In genomic region chr6:11538049-11538798, GRCh38 we compare ENCODE assay signal across 2 cellular contexts.
TF ChIP-seq lines count a peak whose summit lies in the region.

No MANE protein-coding gene starts in this region.

TF ChIP-seq in GM23338, 12 proteins besides CTCF, POLR2A, EP300 and RAD21:
- TF ChIP-seq EZH2 (IDR thresholded peaks at IDR 0.05; ENCODE audit: low read depth, unreplicated experiment) (no peak), POLR2AphosphoS5 (IDR thresholded peaks at IDR 0.05; ENCODE audit: low read depth) (no peak), ZNF114 (CRISPR knock-in tag; IDR thresholded peaks at IDR 0.05) (no peak), NANOG (IDR thresholded peaks at IDR 0.05; ENCODE audit: borderline replicate concordance) (no peak), EZH2phosphoT487 (IDR thresholded peaks at IDR 0.05; ENCODE audit: unreplicated experiment) (no peak), ETS1 (IDR thresholded peaks at IDR 0.05) (no peak), REST (IDR thresholded peaks at IDR 0.05; ENCODE audit: unreplicated experiment) (no peak), STAT1 (IDR thresholded peaks at IDR 0.05; ENCODE audit: unreplicated experiment) (no peak), ZNF462 (CRISPR knock-in tag; IDR thresholded peaks at IDR 0.05) (no peak), ZNF331 (CRISPR knock-in tag; IDR thresholded peaks at IDR 0.05; ENCODE audit: low read depth) (no peak)

TF ChIP-seq in H1, 55 proteins besides CTCF, POLR2A, EP300 and RAD21:
- peak; percentile 42 for TF ChIP-seq ASH2L (IDR thresholded peaks at IDR 0.05; ENCODE audit: low read length)
- TF ChIP-seq JUN (IDR thresholded peaks at IDR 0.05; ENCODE audit: low read depth, low read length): no peak
- TF ChIP-seq KDM4A (IDR thresholded peaks at IDR 0.05; ENCODE audit: low read depth, low read length, severe bottlenecking): peak; percentile 78
- TF ChIP-seq PHF8 (conservative IDR thresholded peaks at IDR 0.05; ENCODE audit: low read depth, low read length): no peak; the same call in 1 of the 2 replicates
- no peak for TF ChIP-seq TAF1 (IDR thresholded peaks at IDR 0.05; ENCODE audit: low read depth, low read length)
- TF ChIP-seq CHD7 (IDR thresholded peaks at IDR 0.05; ENCODE audit: insufficient replicate concordance, low read length): no peak
- TF ChIP-seq USF2 (IDR thresholded peaks at IDR 0.05; ENCODE audit: low read length): no peak
- TF ChIP-seq SP1 (IDR thresholded peaks at IDR 0.05; ENCODE audit: low read depth, low read length): no peak
- TF ChIP-seq BACH1 (IDR thresholded peaks at IDR 0.05; ENCODE audit: low read length): no peak
- TF ChIP-seq SIX5 (IDR thresholded peaks at IDR 0.05; ENCODE audit: low read depth, low read length): no peak
- TF ChIP-seq CREB1 (IDR thresholded peaks at IDR 0.05): no peak
- TF ChIP-seq TAF7 (optimal IDR thresholded peaks at IDR 0.05; ENCODE audit: borderline replicate concordance, low read depth, low read length): no peak
- no peak for TF ChIP-seq ATF3 (IDR thresholded peaks at IDR 0.05; ENCODE audit: insufficient read depth, low read depth, low read length)
- TF ChIP-seq RBBP5 (IDR thresholded peaks at IDR 0.05; ENCODE audit: borderline replicate concordance, low read depth, low read length): 0 out of 2 replicates have a peak, but pooled peaks have one; percentile 31
- no peak for TF ChIP-seq HDAC6 (IDR thresholded peaks at IDR 0.05; ENCODE audit: low read depth, low read length)
- TF ChIP-seq GABPA (IDR thresholded peaks at IDR 0.05; ENCODE audit: borderline replicate concordance, insufficient read depth, low read length): no peak
- TF ChIP-seq MAX (IDR thresholded peaks at IDR 0.05): no peak
- no peak for TF ChIP-seq NANOG (IDR thresholded peaks at IDR 0.05; ENCODE audit: insufficient read depth, low read depth, low read length, poor library complexity, severe bottlenecking)
- peak; percentile 40 for TF ChIP-seq EZH2 (IDR thresholded peaks at IDR 0.05; ENCODE audit: low read depth, low read length, severe bottlenecking)
- TF ChIP-seq KDM5A (IDR thresholded peaks at IDR 0.05; ENCODE audit: low read length): no peak
- TF ChIP-seq ZNF274 (IDR thresholded peaks at IDR 0.05; ENCODE audit: borderline replicate concordance, extremely low read depth, low read length): no peak
- no peak for TF ChIP-seq CBX8 (IDR thresholded peaks at IDR 0.05; ENCODE audit: borderline replicate concordance, low read depth, low read length)
